Comparison of ENCODE assay signal across 8 cellular contexts in genomic region chr11:86688398-86689179, GRCh38.
DNase-seq lines count a peak whose midpoint lies in the region; ATAC-seq and TF ChIP-seq lines count a peak whose summit lies in the region.

No MANE protein-coding gene starts in this region.

- H3K4me1 Mint-ChIP-seq in stimulated activated memory B cell treated with anti-CD40 and anti-IgM and Interleukin-4, amounts not matched to agents 10 μg/mL and 1 μg/mL and 100 μg/mL, for 72 hours = no peaks in the 10 kb centered on the region

- H3K9me3 Mint-ChIP-seq in stimulated activated memory B cell treated with anti-CD40 and anti-IgM and Interleukin-4, amounts not matched to agents 10 μg/mL and 1 μg/mL and 100 μg/mL, for 72 hours = no peaks in the 10 kb centered on the region

- no peak overlapping the region for H3K27ac Mint-ChIP-seq in stimulated activated memory B cell treated with anti-CD40 and anti-IgM and Interleukin-4, amounts not matched to agents 10 μg/mL and 1 μg/mL and 100 μg/mL, for 72 hours

- H3K36me3 ChIP-seq in duodenal mucosa (ENCODE audit: control insufficient read depth in 1 of 2, insufficient read depth in 2 of 2, low read length in 2 of 2) = no peaks in the 10 kb centered on the region

- ATAC-seq in stimulated activated memory B cell treated with anti-CD40 and anti-IgM and Interleukin-4, amounts not matched to agents 10 μg/mL and 1 μg/mL and 100 μg/mL, for 72 hours = peak; percentile 58
- ATAC-seq in GM18907 (IDR thresholded peaks at IDR 0.05; ENCODE audit: unreplicated experiment) = no peak

- H3K27ac ChIP-seq in duodenal mucosa (ENCODE audit: low read depth, low read length) (peak overlapping the region; percentile 30), RWPE1 (no peak overlapping the region)

- no peaks in the 10 kb centered on the region for H3K36me3 Mint-ChIP-seq in stimulated activated memory B cell treated with anti-CD40 and anti-IgM and Interleukin-4, amounts not matched to agents 10 μg/mL and 1 μg/mL and 100 μg/mL, for 72 hours

- peak; percentile 65 for DNase-seq in stimulated activated CD4-positive, alpha-beta T cell treated with anti-CD3 and anti-CD28 coated beads, Interleukin-1b, Interleukin-23, amount 100 ng/mL, for 48 hours
- DNase-seq in stimulated activated CD4-positive, alpha-beta T cell treated with anti-CD3 and anti-CD28 coated beads, Interleukin-12 subunit alpha, Interleukin-12 subunit beta, amount 100 ng/mL, for 4 hours = no peak
- DNase-seq in Kasumi-1 (lab: John Stamatoyannopoulos, UW) = peak; percentile 82 to 84
- DNase-seq in islet precursor cell = no peak
- DNase-seq in RWPE1 (ENCODE audit: low spot score) = no peak

- POLR2A ChIA-PET in RWPE1 (lab: Yijun Ruan, JAX; ENCODE audit: low non-redundant PET) = no interaction called here

- H3K9me3 ChIP-seq in duodenal mucosa (ENCODE audit: control insufficient read depth in 1 of 2, low read length in 2 of 2) = no peaks in the 10 kb centered on the region

- H3K4me1 ChIP-seq in duodenal mucosa (ENCODE audit: control insufficient read depth in 1 of 2, insufficient read depth in 2 of 2, low read length in 2 of 2) = no peaks in the 10 kb centered on the region

- no peak overlapping the region for H3K4me3 Mint-ChIP-seq in stimulated activated memory B cell treated with anti-CD40 and anti-IgM and Interleukin-4, amounts not matched to agents 10 μg/mL and 1 μg/mL and 100 μg/mL, for 72 hours

- H3K27me3 Mint-ChIP-seq in stimulated activated memory B cell treated with anti-CD40 and anti-IgM and Interleukin-4, amounts not matched to agents 10 μg/mL and 1 μg/mL and 100 μg/mL, for 72 hours = peaks cover 10% of the 10 kb centered on the region

- H3K9ac ChIP-seq in duodenal mucosa (ENCODE audit: low read depth in 1 of 2, low read length in 2 of 2) = no peak overlapping the region

- no peaks in the 10 kb centered on the region for H3K27me3 ChIP-seq in duodenal mucosa (ENCODE audit: control insufficient read depth in 1 of 2, insufficient read depth in 2 of 2, low read length in 2 of 2)

- CTCF ChIA-PET in RWPE1 (lab: Yijun Ruan, JAX) = no interaction called here

- TF ChIP-seq CTCF in RWPE1 (conservative IDR thresholded peaks at IDR 0.05; ENCODE audit: low read depth) = no peak

- H3K4me3 ChIP-seq in duodenal mucosa (ENCODE audit: low read depth in 1 of 2, low read length in 2 of 2) = no peak overlapping the region

Comparison
In these comparisons a context has a peak if more than half of its experiments do, and no peak if none do; other contexts are left out.
1. DNase-seq: peak in stimulated activated CD4-positive, alpha-beta T cell treated with anti-CD3 and anti-CD28 coated beads, Interleukin-1b, Interleukin-23, amount 100 ng/mL, for 48 hours (single experiment) and Kasumi-1 (2 of 2); none in stimulated activated CD4-positive, alpha-beta T cell treated with anti-CD3 and anti-CD28 coated beads, Interleukin-12 subunit alpha, Interleukin-12 subunit beta, amount 100 ng/mL, for 4 hours (single experiment), islet precursor cell (single experiment) and RWPE1 (single experiment).